Comparison of ENCODE assay signal across 11 cellular contexts in genomic region chr9:119963258-119963797, GRCh38.
DNase-seq lines count a peak whose midpoint lies in the region; ATAC-seq and TF ChIP-seq lines count a peak whose summit lies in the region.
"Had no signal": no experiment of that assay in that cellular context is flagged by ENCODE, and none has a peak within 500 bp of the region (broad histone marks: within the 10 kb centered on the region; RNA-seq: fewer than 3 reads in every experiment).

No MANE protein-coding gene starts in this region.

- in situ Hi-C loops in astrocyte of the spinal cord (cut with HindIII; ENCODE audit: low sequenced_read_pairs) (no loop called here), GM13977 (cut with MboI; ENCODE audit: low pct_unique_long_range_greater_than_20kb, low sequenced_read_pairs, unreplicated experiment) (loop anchor here (25.0 kb wide), 1 partner anchor 401 kb away; no protein-coding TSS in a partner anchor)

- no peak for DNase-seq in left ventricle myocardium superior
- no peak for DNase-seq in left ventricle myocardium inferior
- DNase-seq in astrocyte of the spinal cord (ENCODE audit: low read depth, low spot score), result peak; percentile 65
- DNase-seq in iPS-NIHi7 (ENCODE audit: extremely low spot score), result peak; percentile 73
- peak in 1 of 2 donors; percentile 55 for DNase-seq in aorta
- no peak for DNase-seq in NCI-H128 (lab: John Stamatoyannopoulos, UW; ENCODE audit: unreplicated experiment)
- DNase-seq in GM13977 (ENCODE audit: low spot score), result no peak
- no peak for DNase-seq in lower leg skin (ENCODE audit: low spot score in 2 of 2)
- DNase-seq: activated CD8-positive, alpha-beta memory T cell treated with anti-CD3 and anti-CD28 coated beads, Interleukin-2, amount 50 U/mL, for 48 hours; naive thymus-derived CD4-positive, alpha-beta T cell had no signal

- H3K36me3 ChIP-seq in left ventricle myocardium inferior (no peaks in the 10 kb centered on the region), aorta (ENCODE audit: control insufficient read depth in 1 of 2, insufficient read depth in 2 of 2, low read length in 1 of 2) (no peaks in the 10 kb centered on the region)

- TF ChIP-seq CTCF in left ventricle myocardium inferior (IDR thresholded peaks at IDR 0.05; ENCODE audit: borderline replicate concordance) (no peak), astrocyte of the spinal cord (IDR thresholded peaks at IDR 0.05; ENCODE audit: low read depth, low read length) (no peak), GM13977 (IDR thresholded peaks at IDR 0.05; ENCODE audit: extremely low read depth, insufficient read depth, missing control alignments) (no peak), lower leg skin (IDR thresholded peaks at IDR 0.05) (no peak)

- ATAC-seq in left ventricle myocardium superior (peak; percentile 38), aorta (ENCODE audit: low FRiP score) (peak; percentile 59)
- ATAC-seq: naive thymus-derived CD4-positive, alpha-beta T cell had no signal

- no peaks in the 10 kb centered on the region for H3K9me3 ChIP-seq in left ventricle myocardium inferior (replicated peaks)
- no peaks in the 10 kb centered on the region for H3K9me3 ChIP-seq in aorta (ENCODE audit: control insufficient read depth, low read length)

- 32% methylated on average over 4 of the region's 4 CpGs for WGBS in aorta, 2 donors
- WGBS in lower leg skin, 2 donors, result 39 to 49% methylated on average over 4 of the region's 4 CpGs

- H3K4me3 ChIP-seq in left ventricle myocardium inferior (no peak overlapping the region), astrocyte of the spinal cord (ENCODE audit: low read depth, low read length) (no peak overlapping the region), aorta (ENCODE audit: low read length in 2 of 2) (no peak overlapping the region), lower leg skin (ENCODE audit: low read depth, poor library complexity, severe bottlenecking) (no peak overlapping the region)
- H3K4me3 ChIP-seq: dorsolateral prefrontal cortex had no signal

- intact Hi-C loops in left ventricle myocardium superior (cut with micrococcal nuclease), result no loop called here
- intact Hi-C loops in left ventricle myocardium inferior (cut with micrococcal nuclease), result no loop called here
- intact Hi-C loops in aorta (cut with DNase I), result loop anchor here in 1 of 2 donors (10.0 kb wide), 1 partner anchor 511 kb away; no protein-coding TSS in a partner anchor
- intact Hi-C loops in lower leg skin (cut with DNase I; ENCODE audit: low total_unique reads), result no loop called here

- TF ChIP-seq POLR2A in lower leg skin (IDR thresholded peaks at IDR 0.05), result no peak

- peaks cover 41% of the 10 kb centered on the region for H3K27me3 ChIP-seq in left ventricle myocardium inferior (ENCODE audit: low read depth)
- no peaks in the 10 kb centered on the region for H3K27me3 ChIP-seq in aorta (ENCODE audit: control insufficient read depth in 1 of 2, insufficient read depth in 2 of 2, low read length in 1 of 2)
- H3K27me3 ChIP-seq: dorsolateral prefrontal cortex had no signal

- peaks cover 11% of the 10 kb centered on the region for H3K4me1 ChIP-seq in left ventricle myocardium inferior
- H3K4me1 ChIP-seq in aorta (ENCODE audit: control insufficient read depth in 1 of 2, insufficient read depth in 2 of 2, low read length in 2 of 2), result peaks cover 2 to 3% of the 10 kb centered on the region in 2 donors

- H3K27ac ChIP-seq in left ventricle myocardium inferior (replicated peaks) (no peak overlapping the region), aorta (ENCODE audit: low read depth in 1 of 2, low read length in 2 of 2) (peak overlapping the region in 1 of 2 donors; percentile 54)
- H3K27ac ChIP-seq: dorsolateral prefrontal cortex had no signal

Comparison
In these comparisons a context has a peak if more than half of its experiments do, and no peak if none do; other contexts are left out.
1. DNase-seq: peak in astrocyte of the spinal cord (single experiment) and iPS-NIHi7 (single experiment); none in left ventricle myocardium superior (single experiment), left ventricle myocardium inferior (single experiment), NCI-H128 (single experiment), GM13977 (single experiment) and lower leg skin (0 of 2).